In the genomic region with DNA sequence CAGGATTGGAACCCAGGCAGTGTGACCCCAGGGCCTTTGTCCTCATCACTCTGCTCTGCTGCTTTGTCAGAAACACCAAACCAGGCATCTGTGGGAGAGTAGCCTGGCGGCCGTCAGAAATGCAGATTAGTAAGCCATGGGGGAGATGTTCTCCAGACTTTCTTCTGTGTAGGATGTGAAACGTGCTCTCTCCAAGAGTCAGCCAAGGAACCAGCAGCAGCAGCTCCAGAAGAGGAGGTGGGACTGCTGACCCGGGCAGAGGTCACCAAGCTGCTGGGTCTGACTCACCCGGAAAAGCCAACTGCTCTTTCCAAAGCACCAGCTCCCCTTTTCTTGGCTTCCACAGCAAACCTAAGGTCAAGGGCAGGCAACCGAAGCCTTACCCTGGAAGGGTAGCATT, we compare ENCODE assay signal across 23 cellular contexts. TPM values are rescaled to one million over a fixed set of nuclear protein-coding genes. Genes with fewer than 3 reads are reported as not detected.
"Had no signal": no experiment of that assay in that cellular context is flagged by ENCODE, and none has a peak within 500 bp of the region (broad histone marks: within the 10 kb centered on the region; RNA-seq: fewer than 3 reads in every experiment).

No MANE protein-coding gene starts in this region.

- H3K27ac ChIP-seq: colonic mucosa, gastrocnemius medialis, neutrophil, pancreas, psoas muscle, right atrium auricular region, tibial artery had no signal

- ATAC-seq: activated T-cell treated with anti-CD3 and anti-CD28 coated beads, Interleukin-2, amount 50 U/mL, for 4 hours; gastrocnemius medialis; pancreas; psoas muscle; stimulated activated naive CD8-positive, alpha-beta T cell treated with anti-CD3 and anti-CD28 coated beads, Interleukin-15, Interleukin-2, amounts not matched to agents 100 U/mL and 50 U/mL, for 24 hours; T-helper 17 cell had no signal

- H3K36me3 ChIP-seq: colonic mucosa, gastrocnemius medialis, neutrophil, pancreas, right atrium auricular region, tibial artery had no signal

- H3K27me3 ChIP-seq: colonic mucosa, gastrocnemius medialis, neutrophil, pancreas, right atrium auricular region had no signal

- H3K4me1 ChIP-seq: colonic mucosa, gastrocnemius medialis, psoas muscle, tibial artery had no signal

- H3K9me3 ChIP-seq: colonic mucosa, gastrocnemius medialis, neutrophil, pancreas, psoas muscle, right atrium auricular region had no signal

- H3K4me3 ChIP-seq: colonic mucosa, gastrocnemius medialis, pancreas, psoas muscle, right atrium auricular region, tibial artery had no signal

- DNase-seq: activated CD4-positive, alpha-beta T cell treated with anti-CD3 and anti-CD28 coated beads for 4 hours; activated CD4-positive, alpha-beta T cell treated with anti-CD3 and anti-CD28 coated beads, Interleukin-2, amount 50 U/mL, for 48 hours; activated CD4-positive, CD25-positive, alpha-beta regulatory T cell; activated CD8-positive, alpha-beta memory T cell treated with anti-CD3 and anti-CD28 coated beads, Interleukin-2, amount 50 U/mL, for 48 hours; activated naive CD4-positive, alpha-beta T cell treated with Interleukin-2 at 50 U/mL for 16 hours; activated naive CD8-positive, alpha-beta T cell treated with anti-CD3 and anti-CD28 coated beads for 36 hours; activated T-cell treated with anti-CD3 and anti-CD28 coated beads, Interleukin-2, amount 50 U/mL, for 4 hours; amniotic stem cell; colonic mucosa; erythroblast; gastrocnemius medialis; left cardiac atrium; pancreas; psoas muscle; stimulated activated CD4-positive, alpha-beta T cell treated with anti-CD3 and anti-CD28 coated beads, Interleukin-12 subunit alpha, Interleukin-12 subunit beta, amount 100 ng/mL, for 4 hours; stimulated activated CD4-positive, alpha-beta T cell treated with anti-CD3 and anti-CD28 coated beads, Interleukin-4, amount 100 ng/mL, for 4 hours; stimulated activated naive CD8-positive, alpha-beta T cell treated with anti-CD3 and anti-CD28 coated beads, Interleukin-15, Interleukin-2, amounts not matched to agents 100 U/mL and 50 U/mL, for 24 hours; T-helper 17 cell; tibial artery had no signal

RNA-seq across cellular contexts. Expression of a gene that starts 14.4 kb away (rescaled TPM):
- total RNA-seq: activated CD8-positive, alpha-beta memory T cell treated with anti-CD3 and anti-CD28 coated beads for 36 hours; activated naive CD8-positive, alpha-beta T cell treated with anti-CD3 and anti-CD28 coated beads for 36 hours; activated T-helper 2 cell treated with anti-CD3 and anti-CD28 coated beads, Interferon-gamma antibody, Interleukin-2, Interleukin-4, amounts not matched to agents 10 μg/mL and 5 μg/mL and 100 μg/mL, durations not matched to agents 14 hours and 24 hours and 36 hours had no signal
